In the genomic region with DNA sequence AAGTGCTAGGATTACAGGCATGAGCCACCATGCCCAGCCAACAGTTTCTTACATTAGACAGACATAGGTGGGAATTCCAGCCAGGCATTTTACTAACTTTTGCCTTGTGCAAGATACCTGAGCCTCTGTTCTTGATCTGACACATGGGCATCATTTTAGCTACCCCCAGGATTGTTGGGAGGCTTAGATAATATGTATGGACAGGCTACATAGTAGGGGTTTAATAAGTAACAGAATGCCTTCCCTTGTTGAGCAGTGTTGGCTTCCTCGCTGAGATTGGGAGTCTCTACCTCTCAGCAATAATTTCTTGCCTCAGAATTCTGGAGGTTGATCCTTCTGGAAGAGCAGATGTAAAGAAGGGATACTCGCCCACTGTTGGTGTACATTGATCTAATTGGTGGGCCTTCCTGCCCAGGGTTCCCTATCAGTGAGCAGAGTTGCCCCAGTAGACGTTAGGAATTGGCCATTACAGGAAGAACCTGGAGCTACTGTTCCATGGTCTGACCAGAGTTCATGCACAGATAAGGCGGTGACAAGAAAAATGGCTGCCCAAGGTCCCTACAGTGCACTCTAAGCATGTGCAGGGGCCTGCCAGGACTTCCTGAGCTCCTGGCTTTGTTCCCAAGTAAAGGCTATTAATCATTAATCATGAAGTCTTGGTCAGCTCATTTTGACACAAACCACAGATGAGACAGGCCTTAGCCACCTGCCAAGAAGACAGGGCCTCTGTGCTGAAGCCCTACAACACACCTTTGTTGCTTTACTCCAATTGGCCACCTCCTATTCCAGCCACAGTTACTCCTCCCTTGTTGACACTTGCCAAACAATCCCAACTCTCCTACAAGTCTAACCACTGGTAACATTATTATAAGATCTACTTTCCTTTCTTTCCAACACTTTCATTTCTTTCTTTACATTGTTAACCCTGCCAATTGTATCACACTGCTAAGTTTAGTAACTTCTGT, we compare ENCODE assay signal across 8 cellular contexts. TPM values are rescaled to one million over a fixed set of nuclear protein-coding genes. Genes with fewer than 3 reads are reported as not detected.
DNase-seq lines count a peak whose midpoint lies in the region; ATAC-seq and TF ChIP-seq lines count a peak whose summit lies in the region.

No MANE protein-coding gene starts in this region.

- no peak for TF ChIP-seq POLR2A in right lobe of liver (IDR thresholded peaks at IDR 0.05)

- H3K9ac ChIP-seq in adipocyte (ENCODE audit: low read length): peak overlapping the region; percentile 32

- 11% methylated on average over 3 of the region's 4 CpGs for WGBS in right lobe of liver (ENCODE audit: insufficient coverage, low coverage, low lambda C conversion rate, missing lambda C conversion rate)

- no peak for TF ChIP-seq CTCF in right lobe of liver (IDR thresholded peaks at IDR 0.05)

- DNase-seq in COR-L47 (lab: John Stamatoyannopoulos, UW) (peak; percentile 16), adipocyte (ENCODE audit: low read depth) (no peak), right lobe of liver (peak; percentile 52 to 87 (median 80)), NCI-H187 treated with DMSO at 0.1 percent for 48 hours (lab: John Stamatoyannopoulos, UW) (no peak), D341Med (ENCODE audit: low spot score) (no peak)
- no peak for DNase-seq in activated CD4-positive, alpha-beta T cell treated with anti-CD3 and anti-CD28 coated beads, Interleukin-2, amount 50 U/mL, for 48 hours
- no peak for DNase-seq in activated CD4-positive, alpha-beta T cell treated with anti-CD3 and anti-CD28 coated beads for 48 hours

- ATAC-seq in HG02759 (IDR thresholded peaks at IDR 0.05; ENCODE audit: unreplicated experiment) (peak; percentile 75), right lobe of liver (peak; percentile 83 to 89 (median 84))

- peaks cover 59% of the 10 kb centered on the region for H3K4me1 ChIP-seq in adipocyte (ENCODE audit: control insufficient read depth, insufficient read depth, low read length)
- peaks cover 0 to 40% (median 9%) of the 10 kb centered on the region in 4 donors for H3K4me1 ChIP-seq in right lobe of liver

- intact Hi-C loops in right lobe of liver (cut with DNase I): no loop called here

- no peaks in the 10 kb centered on the region for H3K27me3 ChIP-seq in adipocyte (replicated peaks; ENCODE audit: control insufficient read depth, insufficient read depth, low read length)
- no peaks in the 10 kb centered on the region for H3K27me3 ChIP-seq in right lobe of liver

- peaks cover 15% of the 10 kb centered on the region for H3K36me3 ChIP-seq in adipocyte (ENCODE audit: control insufficient read depth, insufficient read depth, low read length, severe bottlenecking)
- H3K36me3 ChIP-seq in right lobe of liver: peaks cover 0 to 8% (median 0%) of the 10 kb centered on the region in 4 donors

- H3K9me3 ChIP-seq in adipocyte (ENCODE audit: control insufficient read depth, low read length): no peaks in the 10 kb centered on the region
- H3K9me3 ChIP-seq in right lobe of liver: no peaks in the 10 kb centered on the region

- H3K27ac ChIP-seq in right lobe of liver: peak overlapping the region; percentile 28 to 69 (median 61)

- no peak overlapping the region for H3K4me3 ChIP-seq in adipocyte (ENCODE audit: low read length)
- peak overlapping the region in 1 of 3 donors; percentile 8 for H3K4me3 ChIP-seq in right lobe of liver

RNA-seq across cellular contexts. Expression of a gene that starts 5.0 kb away (rescaled TPM):
- total RNA-seq in right lobe of liver: 1 to 10 TPM; 1.1 to 4.6 (median 2.2) TPM

RNA-seq across cellular contexts. Expression of a gene that starts 7.3 kb away (rescaled TPM):
- 10 to 100 TPM; 20.5 to 40.6 (median 26.5) TPM for total RNA-seq in right lobe of liver

RNA-seq across cellular contexts. Expression of a gene that starts 17.6 kb away (rescaled TPM):
- total RNA-seq in right lobe of liver: 100 to 1,000 TPM in 1 of 6 experiments, 10 to 100 TPM in 1, 1 to 10 TPM in 4; 1.0 to 101 (median 2.7) TPM

RNA-seq across cellular contexts. Expression of a gene that starts 19.2 kb away (rescaled TPM):
- total RNA-seq in right lobe of liver: 10 to 100 TPM; 19.5 to 53.4 (median 40.1) TPM

RNA-seq across cellular contexts. Expression of a gene that starts 35.9 kb away (rescaled TPM):
- total RNA-seq in right lobe of liver: 10 to 100 TPM; 22.4 to 43.5 (median 30.5) TPM

Comparison
In these comparisons a context has a peak if more than half of its experiments do, and no peak if none do; other contexts are left out.
1. DNase-seq: peak in COR-L47 (single experiment) and right lobe of liver (3 of 3); none in adipocyte (single experiment), NCI-H187 treated with DMSO at 0.1 percent for 48 hours (single experiment), D341Med (single experiment), activated CD4-positive, alpha-beta T cell treated with anti-CD3 and anti-CD28 coated beads, Interleukin-2, amount 50 U/mL, for 48 hours (0 of 2) and activated CD4-positive, alpha-beta T cell treated with anti-CD3 and anti-CD28 coated beads for 48 hours (single experiment).